ENCODE assay signal across 20 cellular contexts in the genomic region with DNA sequence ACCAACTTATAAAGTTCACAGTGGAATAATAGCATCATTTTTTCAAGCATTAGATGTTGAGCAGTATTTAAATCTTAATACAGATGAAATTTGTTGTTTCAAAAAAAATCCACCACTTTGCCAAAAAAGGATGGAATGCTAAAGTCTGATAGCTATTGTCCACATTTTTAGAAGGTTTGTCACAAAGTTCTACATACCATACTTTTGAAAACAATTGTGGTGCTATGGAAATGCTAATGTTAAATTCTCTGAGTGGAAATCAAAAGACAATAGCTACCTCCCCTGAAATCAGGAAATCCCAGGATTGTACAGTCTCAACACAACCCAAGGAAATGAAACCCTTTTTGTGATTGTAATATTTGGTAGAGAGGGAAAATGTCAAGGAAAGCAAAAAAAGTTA. TPM values are rescaled to one million over a fixed set of nuclear protein-coding genes. Genes with fewer than 3 reads are reported as not detected.
DNase-seq lines count a peak whose midpoint lies in the region; ATAC-seq and TF ChIP-seq lines count a peak whose summit lies in the region.
"Had no signal": no experiment of that assay in that cellular context is flagged by ENCODE, and none has a peak within 500 bp of the region (broad histone marks: within the 10 kb centered on the region; RNA-seq: fewer than 3 reads in every experiment).

No MANE protein-coding gene starts in this region.

- no peak overlapping the region for H3K27ac Mint-ChIP-seq in CD4-positive, alpha-beta memory T cell
- H3K27ac Mint-ChIP-seq: activated B cell treated with CpG ODN at 0.5 μM for 24 hours; activated naive CD8-positive, alpha-beta T cell; activated T-helper 1 cell treated with anti-CD3 and anti-CD28 coated beads, Interleukin-12 subunit alpha, Interleukin-12 subunit beta, Interleukin-2, Interleukin-4 antibody, amounts not matched to agents 30 ng/mL and 10 ng/mL and 1 ng/mL, durations not matched to agents 14 hours and 24 hours and 36 hours; immature natural killer cell; stimulated activated naive CD8-positive, alpha-beta T cell treated with anti-CD3 and anti-CD28 coated beads, Interleukin-15, Interleukin-2, amounts not matched to agents 100 ng/mL and 50 ng/mL, for 24 hours; T-helper 2 cell treated with Interferon-gamma antibody and Interleukin-4, amounts not matched to agents 5 μg/mL and 100 μg/mL, for 36 hours had no signal

- no peak for TF ChIP-seq POLR2A in gastroesophageal sphincter (IDR thresholded peaks at IDR 0.05)

- H3K9me3 ChIP-seq in HUES64 (ENCODE audit: insufficient read depth, low read depth, low read length): peaks cover 30% of the 10 kb centered on the region
- H3K9me3 ChIP-seq in gastroesophageal sphincter: peaks cover 0 to 24% (median 0%) of the 10 kb centered on the region in 3 donors
- H3K9me3 ChIP-seq in mucosa of descending colon: peaks cover 17% of the 10 kb centered on the region
- H3K9me3 ChIP-seq in CD4-positive, alpha-beta memory T cell (ENCODE audit: control insufficient read depth in 1 of 2, low read length in 2 of 2): peaks cover 0 to 4% of the 10 kb centered on the region in 2 donors

- CTCF ChIA-PET in CD4-positive, alpha-beta memory T cell (lab: Charles Lee; ENCODE audit: partially characterized antibody): interaction anchor here (0.6 kb wide), 1 partner anchor 13 kb away, joined by 3 read pairs; no protein-coding TSS in a partner anchor

- peak; percentile 82 to 85 for DNase-seq in cardiac fibroblast (ENCODE audit: low read depth in 2 of 2)
- no peak for DNase-seq in medulla oblongata (ENCODE audit: extremely low spot score)
- no peak for DNase-seq in mucosa of descending colon
- DNase-seq in NCI-H82 (lab: John Stamatoyannopoulos, UW): no peak
- DNase-seq in CD4-positive, alpha-beta memory T cell: no peak
- DNase-seq: activated B cell treated with CpG ODN at 0.5 μM for 24 hours; activated CD8-positive, alpha-beta memory T cell treated with anti-CD3 and anti-CD28 coated beads for 24 hours; heart left ventricle; immature natural killer cell; NCI-H226; PC-9; stimulated activated CD4-positive, alpha-beta T cell treated with anti-CD3 and anti-CD28 coated beads, Interleukin-1b, Interleukin-23, amount 100 ng/mL, for 48 hours; transverse colon had no signal

- H3K4me3 ChIP-seq in HUES64 (ENCODE audit: low read length) (no peak overlapping the region), cardiac fibroblast (replicated peaks in 1 of 2; ENCODE audit: low read depth in 2 of 2, low read length in 2 of 2) (no peak overlapping the region), gastroesophageal sphincter (no peak overlapping the region), mucosa of descending colon (no peak overlapping the region)
- H3K4me3 ChIP-seq in CD4-positive, alpha-beta memory T cell (ENCODE audit: low read length in 2 of 2): no peak overlapping the region
- H3K4me3 ChIP-seq: BLaER1, heart left ventricle, PC-9, transverse colon had no signal

- no peak overlapping the region for H3K9ac ChIP-seq in HUES64 (ENCODE audit: low read depth, low read length)
- H3K9ac ChIP-seq: BLaER1 had no signal

- H3K27ac ChIP-seq in HUES64 (ENCODE audit: low read depth, low read length) (peak overlapping the region; percentile 60; the same call in 1 of the 2 replicates), gastroesophageal sphincter (peak overlapping the region; percentile 18 to 65 (median 57))
- no peak overlapping the region for H3K27ac ChIP-seq in CD4-positive, alpha-beta memory T cell (ENCODE audit: low read depth, low read length)
- H3K27ac ChIP-seq: BLaER1, PC-9 had no signal

- intact Hi-C loops in mucosa of descending colon (cut with DNase I, micrococcal nuclease): no loop called here
- intact Hi-C loops in CD4-positive, alpha-beta memory T cell (cut with micrococcal nuclease): no loop called here

- ATAC-seq in gastroesophageal sphincter: no peak
- ATAC-seq in mucosa of descending colon: no peak
- ATAC-seq: heart left ventricle had no signal

- POLR2A ChIA-PET in CD4-positive, alpha-beta memory T cell (lab: Charles Lee; ENCODE audit: partially characterized antibody): no interaction called here

- H3K27me3 Mint-ChIP-seq in CD4-positive, alpha-beta memory T cell: peaks cover 3 to 4% of the 10 kb centered on the region in 2 donors
- H3K27me3 Mint-ChIP-seq: activated naive CD8-positive, alpha-beta T cell had no signal

- peaks cover 0 to 9% of the 10 kb centered on the region in 2 donors for H3K36me3 Mint-ChIP-seq in CD4-positive, alpha-beta memory T cell

- no peaks in the 10 kb centered on the region for H3K27me3 ChIP-seq in HUES64 (ENCODE audit: insufficient read depth, low read length)
- no peaks in the 10 kb centered on the region for H3K27me3 ChIP-seq in gastroesophageal sphincter
- no peaks in the 10 kb centered on the region for H3K27me3 ChIP-seq in CD4-positive, alpha-beta memory T cell (ENCODE audit: insufficient read depth, low read length)
- H3K27me3 ChIP-seq: BLaER1, heart left ventricle, transverse colon had no signal

- peaks cover 14% of the 10 kb centered on the region for H3K4me1 ChIP-seq in HUES64 (ENCODE audit: insufficient read depth, low read length)
- H3K4me1 ChIP-seq in gastroesophageal sphincter: peaks cover 7 to 42% (median 10%) of the 10 kb centered on the region in 3 donors
- peaks cover 3% of the 10 kb centered on the region for H3K4me1 ChIP-seq in mucosa of descending colon (ENCODE audit: low read depth)
- H3K4me1 ChIP-seq in CD4-positive, alpha-beta memory T cell (ENCODE audit: insufficient read depth, low read length): no peaks in the 10 kb centered on the region
- H3K4me1 ChIP-seq: BLaER1, heart left ventricle had no signal

- TF ChIP-seq EP300 in gastroesophageal sphincter (IDR thresholded peaks at IDR 0.05): no peak

- H3K4me1 Mint-ChIP-seq in CD4-positive, alpha-beta memory T cell: no peaks in the 10 kb centered on the region
- H3K4me1 Mint-ChIP-seq: activated B cell treated with CpG ODN at 0.5 μM for 24 hours, immature natural killer cell had no signal

- H3K4me3 Mint-ChIP-seq in CD4-positive, alpha-beta memory T cell: no peak overlapping the region
- H3K4me3 Mint-ChIP-seq: activated B cell treated with CpG ODN at 0.5 μM for 24 hours; activated naive CD8-positive, alpha-beta T cell; activated T-helper 1 cell treated with anti-CD3 and anti-CD28 coated beads, Interleukin-12 subunit alpha, Interleukin-12 subunit beta, Interleukin-2, Interleukin-4 antibody, amounts not matched to agents 30 ng/mL and 10 ng/mL and 1 ng/mL, durations not matched to agents 14 hours and 24 hours and 36 hours; immature natural killer cell; stimulated activated naive CD8-positive, alpha-beta T cell treated with anti-CD3 and anti-CD28 coated beads, Interleukin-15, Interleukin-2, amounts not matched to agents 100 ng/mL and 50 ng/mL, for 24 hours; T-helper 2 cell treated with Interferon-gamma antibody and Interleukin-4, amounts not matched to agents 5 μg/mL and 100 μg/mL, for 36 hours had no signal

- TF ChIP-seq CTCF in cardiac fibroblast (IDR thresholded peaks at IDR 0.05; ENCODE audit: low read depth, low read length) (no peak), gastroesophageal sphincter (IDR thresholded peaks at IDR 0.05) (no peak), mucosa of descending colon (IDR thresholded peaks at IDR 0.05) (no peak)

- H3K9me3 Mint-ChIP-seq in CD4-positive, alpha-beta memory T cell: peaks cover 0 to 30% (median 24%) of the 10 kb centered on the region in 8 donors

- H3K36me3 ChIP-seq in HUES64 (ENCODE audit: insufficient read depth, low read length) (no peaks in the 10 kb centered on the region), gastroesophageal sphincter (no peaks in the 10 kb centered on the region), mucosa of descending colon (ENCODE audit: low read depth) (no peaks in the 10 kb centered on the region)
- H3K36me3 ChIP-seq in CD4-positive, alpha-beta memory T cell (ENCODE audit: insufficient read depth, low read length): no peaks in the 10 kb centered on the region
- H3K36me3 ChIP-seq: BLaER1, heart left ventricle had no signal

RNA-seq across cellular contexts. Expression of gene GRAMD2B, which starts 19.3 kb away (rescaled TPM):
- 7.1 TPM for polyA plus RNA-seq in HUES64 (2013, experiment 1 of 2)
- 8.3 TPM for polyA plus RNA-seq in HUES64 (2013, experiment 2 of 2)
- total RNA-seq in gastroesophageal sphincter (10 to 100 TPM; 47.7 to 66.0 (median 53.2) TPM), mucosa of descending colon (10 to 100 TPM; 44.8 to 83.3 (median 55.6) TPM)
- 1 to 10 TPM; 4.8 to 6.1 TPM for total RNA-seq in CD4-positive, alpha-beta memory T cell
- 1 to 10 TPM; 4.0 to 5.5 TPM for polyA plus RNA-seq in CD4-positive, alpha-beta memory T cell

Comparison
In these comparisons a context has a peak if more than half of its experiments do, and no peak if none do; other contexts are left out.
1. DNase-seq: peak in cardiac fibroblast (2 of 2); none in medulla oblongata (single experiment), mucosa of descending colon (0 of 3), NCI-H82 (single experiment) and CD4-positive, alpha-beta memory T cell (0 of 5).
2. RNA of gene GRAMD2B, which starts 19.3 kb away (total RNA-seq): 47.7 to 66.0 TPM in gastroesophageal sphincter and 44.8 to 83.3 TPM in mucosa of descending colon; 4.8 to 6.1 TPM in CD4-positive, alpha-beta memory T cell; every median in the first group is over 4 times any median in the second.